Comparison of ENCODE assay signal across 14 cellular contexts in the genomic region with DNA sequence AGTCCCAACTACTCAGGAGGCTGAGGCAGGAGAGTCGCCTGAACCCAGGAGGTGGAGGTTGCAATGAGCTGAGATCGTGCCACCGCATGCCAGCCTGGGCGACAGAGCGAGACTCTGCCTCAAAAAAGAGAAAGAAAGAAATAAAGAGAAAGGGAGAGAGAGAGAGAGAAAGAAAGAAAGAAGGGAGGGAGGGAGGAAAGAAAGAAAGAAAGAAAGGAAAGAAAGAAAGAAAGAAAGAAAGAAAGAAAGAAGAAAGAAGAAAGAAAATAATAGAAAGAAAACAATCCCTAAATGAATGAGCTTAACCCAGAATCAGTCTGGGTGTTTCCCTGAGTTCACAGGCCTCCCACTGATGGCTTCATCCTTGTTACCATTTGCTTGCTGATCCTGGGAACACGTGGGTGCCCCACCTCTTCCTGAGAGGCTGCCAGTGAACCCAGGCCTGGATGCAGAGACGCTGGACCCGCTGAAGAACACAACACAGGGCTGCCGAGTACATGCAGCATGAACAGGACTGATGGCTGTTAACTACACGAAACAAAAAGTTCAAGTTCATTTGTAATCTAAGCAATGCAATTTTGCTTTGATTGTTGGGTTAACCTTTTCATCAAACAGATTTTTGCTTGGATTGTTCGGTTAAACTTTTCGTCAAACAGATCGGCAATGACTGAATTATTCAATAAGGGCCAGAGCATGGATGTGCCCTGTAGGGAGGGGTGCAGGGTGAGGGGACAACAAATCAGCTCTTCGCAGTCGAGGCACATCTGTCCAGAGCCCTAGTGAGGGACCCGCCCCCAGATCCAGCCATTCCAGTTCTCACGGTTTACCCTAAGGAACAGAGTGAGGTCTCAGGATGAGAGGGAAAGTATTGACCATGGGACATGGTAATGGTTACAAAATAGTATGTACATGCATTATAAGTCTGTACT. TPM values are rescaled to one million over a fixed set of nuclear protein-coding genes. Genes with fewer than 3 reads are reported as not detected.
DNase-seq lines count a peak whose midpoint lies in the region; ATAC-seq and TF ChIP-seq lines count a peak whose summit lies in the region.
"Had no signal": no experiment of that assay in that cellular context is flagged by ENCODE, and none has a peak within 500 bp of the region (broad histone marks: within the 10 kb centered on the region; RNA-seq: fewer than 3 reads in every experiment).

No MANE protein-coding gene starts in this region.

- H3K27ac ChIP-seq in CD4-positive, alpha-beta T cell (ENCODE audit: low read depth, low read length): no peak overlapping the region

- H3K36me3 ChIP-seq in H7 (replicated peaks; ENCODE audit: control insufficient read depth, insufficient read depth, low read length): no peaks in the 10 kb centered on the region
- H3K36me3 ChIP-seq: HAP-1 had no signal

- no peak overlapping the region for H3K27ac Mint-ChIP-seq in CD4-positive, alpha-beta T cell
- peak overlapping the region; percentile 52 for H3K27ac Mint-ChIP-seq in activated CD8-positive, alpha-beta T cell treated with anti-CD3 and anti-CD28 coated beads for 36 hours

- no peaks in the 10 kb centered on the region for H3K27me3 Mint-ChIP-seq in CD4-positive, alpha-beta T cell
- no peaks in the 10 kb centered on the region for H3K27me3 Mint-ChIP-seq in activated CD8-positive, alpha-beta T cell treated with anti-CD3 and anti-CD28 coated beads for 36 hours

- intact Hi-C loops in CD4-positive, alpha-beta T cell (cut with DNase I, micrococcal nuclease): loop anchor here in 1 of 2 experiments (5.0 kb wide), 1 partner anchor 90 kb away; no protein-coding TSS in a partner anchor
- intact Hi-C loops in activated CD8-positive, alpha-beta T cell treated with anti-CD3 and anti-CD28 coated beads for 36 hours (cut with micrococcal nuclease): no loop called here
- intact Hi-C loops in left colon (cut with DNase I, micrococcal nuclease): no loop called here

- peaks cover 10% of the 10 kb centered on the region for H3K4me1 Mint-ChIP-seq in CD4-positive, alpha-beta T cell (ENCODE audit: low read depth)
- peaks cover 16% of the 10 kb centered on the region for H3K4me1 Mint-ChIP-seq in activated CD8-positive, alpha-beta T cell treated with anti-CD3 and anti-CD28 coated beads for 36 hours (ENCODE audit: low read depth)

- POLR2A ChIA-PET in CD4-positive, alpha-beta T cell (lab: Charles Lee): interaction anchor here (1.6 kb wide), 1 partner anchor 50 kb away, joined by 4 read pairs; no protein-coding TSS in a partner anchor
- POLR2A ChIA-PET in activated CD8-positive, alpha-beta T cell treated with anti-CD3 and anti-CD28 coated beads for 36 hours (lab: Charles Lee): interaction anchor here (0.6 to 2.3 kb wide), 5 partner anchors 35 to 225 kb away, joined by 3 to 8 read pairs (median 3); a partner anchor contains a TSS

- H3K4me3 ChIP-seq in H7 (ENCODE audit: insufficient read depth, low read depth, low read length): no peak overlapping the region
- H3K4me3 ChIP-seq: HAP-1 had no signal

- H3K9me3 Mint-ChIP-seq in CD4-positive, alpha-beta T cell: no peaks in the 10 kb centered on the region
- peaks cover 3% of the 10 kb centered on the region for H3K9me3 Mint-ChIP-seq in activated CD8-positive, alpha-beta T cell treated with anti-CD3 and anti-CD28 coated beads for 36 hours

- no peak for DNase-seq in CD4-positive, alpha-beta T cell
- DNase-seq in H7 (peak; percentile 52), left colon (no peak), NCI-H187 (lab: John Stamatoyannopoulos, UW) (no peak), iPS-NIHi7 (ENCODE audit: extremely low spot score) (no peak)
- no peak for DNase-seq in activated CD8-positive, alpha-beta T cell treated with anti-CD3 and anti-CD28 coated beads for 36 hours
- no peak for DNase-seq in activated effector memory CD4-positive, alpha-beta T cell treated with anti-CD3 and anti-CD28 coated beads, Interleukin-2, amount 50 U/mL, for 16 hours
- DNase-seq: NCI-H2081 treated with DMSO at 0.1 percent for 48 hours; stimulated activated CD4-positive, alpha-beta T cell treated with anti-CD3 and anti-CD28 coated beads, Interleukin-1b, Interleukin-23, amount 100 ng/mL, for 48 hours had no signal

- H3K36me3 Mint-ChIP-seq in CD4-positive, alpha-beta T cell (ENCODE audit: low read depth): no peaks in the 10 kb centered on the region
- H3K36me3 Mint-ChIP-seq in activated CD8-positive, alpha-beta T cell treated with anti-CD3 and anti-CD28 coated beads for 36 hours (ENCODE audit: low read depth): no peaks in the 10 kb centered on the region

- no peaks in the 10 kb centered on the region for H3K27me3 ChIP-seq in CD4-positive, alpha-beta T cell (ENCODE audit: control insufficient read depth, insufficient read depth, low read length)
- no peaks in the 10 kb centered on the region for H3K27me3 ChIP-seq in H7 (ENCODE audit: control insufficient read depth, insufficient read depth, low read length)

- no peak for TF ChIP-seq CTCF in CD4-positive, alpha-beta T cell (IDR thresholded peaks at IDR 0.05)
- no peak for TF ChIP-seq CTCF in activated CD8-positive, alpha-beta T cell treated with anti-CD3 and anti-CD28 coated beads for 36 hours (IDR thresholded peaks at IDR 0.05)

- H3K4me3 Mint-ChIP-seq in CD4-positive, alpha-beta T cell: no peak overlapping the region
- H3K4me3 Mint-ChIP-seq in activated CD8-positive, alpha-beta T cell treated with anti-CD3 and anti-CD28 coated beads for 36 hours: no peak overlapping the region

- H3K9me3 ChIP-seq in CD4-positive, alpha-beta T cell (ENCODE audit: control insufficient read depth, low read length): no peaks in the 10 kb centered on the region
- H3K9me3 ChIP-seq: HAP-1 had no signal

- CTCF ChIA-PET in CD4-positive, alpha-beta T cell (lab: Charles Lee): interaction anchor here (0.6 to 1.4 kb wide), 12 partner anchors 8 to 1870 kb away, joined by 3 to 6 read pairs (median 4); a partner anchor contains a TSS
- CTCF ChIA-PET in activated CD8-positive, alpha-beta T cell treated with anti-CD3 and anti-CD28 coated beads for 36 hours (lab: Charles Lee): interaction anchor here (0.6 to 6.4 kb wide), 34 partner anchors 9 to 194 kb away, joined by 3 to 45 read pairs (median 4); a partner anchor contains a TSS

- peak; percentile 22 for ATAC-seq in CD4-positive, alpha-beta T cell (ENCODE audit: poor library complexity)
- ATAC-seq in activated CD8-positive, alpha-beta T cell treated with anti-CD3 and anti-CD28 coated beads for 36 hours: peak; percentile 38
- ATAC-seq in left colon: peak; percentile 37

RNA-seq across cellular contexts. Expression of a gene that starts 11.5 kb away (rescaled TPM):
- total RNA-seq in CD4-positive, alpha-beta T cell: under 1 TPM in 1 of 2 experiments, not detected in 1; 0.03 TPM
- total RNA-seq in H7 (2014; rRNA removed; shearing (Covaris generic)): not detected in 2 replicates
- total RNA-seq in activated CD8-positive, alpha-beta T cell treated with anti-CD3 and anti-CD28 coated beads for 36 hours: not detected
- total RNA-seq in left colon: under 1 TPM; 0.03 to 0.15 TPM
- total RNA-seq: bronchial epithelial cell; endothelial cell of umbilical vein; posterior vena cava; T-helper 2 cell treated with Interferon-gamma antibody and Interleukin-4, amounts not matched to agents 100 ng/mL and 5 ng/mL, for 36 hours had no signal

RNA-seq across cellular contexts. Expression of a gene that starts 39.0 kb away (rescaled TPM):
- total RNA-seq in CD4-positive, alpha-beta T cell: 10 to 100 TPM; 69.0 to 69.3 TPM
- 207 and 232 TPM in 2 replicates for total RNA-seq in H7 (2014; rRNA removed; shearing (Covaris generic))
- total RNA-seq in activated CD8-positive, alpha-beta T cell treated with anti-CD3 and anti-CD28 coated beads for 36 hours: 100 to 1,000 TPM; 357 to 368 TPM
- 100 to 1,000 TPM; 137 to 168 TPM for total RNA-seq in left colon
